In the genomic region with DNA sequence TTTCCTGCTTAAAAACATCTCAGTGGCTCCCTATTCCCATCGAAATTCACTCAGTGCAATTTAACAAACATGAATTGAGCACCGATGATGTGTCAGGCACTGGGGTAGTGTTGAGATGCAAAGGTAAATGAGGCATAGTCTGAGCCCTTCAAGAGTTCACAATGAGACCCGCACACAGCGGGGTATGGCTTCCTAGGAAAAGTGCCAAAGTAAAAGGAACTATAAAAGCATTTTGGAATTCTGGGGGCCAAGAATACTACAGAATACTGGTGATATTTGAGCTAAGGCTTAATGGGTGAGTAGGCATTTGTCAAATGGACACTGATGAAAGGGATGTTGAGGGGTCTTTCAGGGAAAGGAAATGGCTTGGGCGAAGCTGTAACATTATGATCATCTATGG, we compare ENCODE assay signal across 29 cellular contexts.
"Had no signal": no experiment of that assay in that cellular context is flagged by ENCODE, and none has a peak within 500 bp of the region (broad histone marks: within the 10 kb centered on the region; RNA-seq: fewer than 3 reads in every experiment).

No MANE protein-coding gene starts in this region.

- FAIRE-seq: frontal cortex had no signal

- ATAC-seq: activated CD4-positive, alpha-beta T cell treated with anti-CD3 and anti-CD28 coated beads for 36 hours; activated CD8-positive, alpha-beta T cell treated with anti-CD3 and anti-CD28 coated beads, Interleukin-2, amount 10 ng/mL, durations not matched to agents 7 days and 5 days; activated naive CD8-positive, alpha-beta T cell treated with anti-CD3 and anti-CD28 coated beads, Interleukin-2, amount 50 U/mL, for 24 hours; activated T-cell treated with anti-CD3 and anti-CD28 coated beads, Interleukin-2, amount 50 U/mL, for 72 hours; esophagus mucosa had no signal

- DNase-seq: activated CD4-positive, alpha-beta memory T cell treated with anti-CD3 and anti-CD28 coated beads for 36 hours; activated CD4-positive, alpha-beta T cell treated with anti-CD3 and anti-CD28 coated beads for 36 hours; activated CD4-positive, alpha-beta T cell treated with anti-CD3 and anti-CD28 coated beads, Interleukin-2, amount 10 ng/mL, durations not matched to agents 24 days and 14 days; activated CD4-positive, CD25-positive, alpha-beta regulatory T cell; activated CD4-positive, CD25-positive, alpha-beta regulatory T cell treated with anti-CD3 and anti-CD28 coated beads, Interleukin-2, amount 50 U/mL, for 72 hours; activated CD8-positive, alpha-beta memory T cell treated with anti-CD3 and anti-CD28 coated beads, Interleukin-2, amount 50 U/mL, for 48 hours; activated CD8-positive, alpha-beta T cell treated with anti-CD3 and anti-CD28 coated beads, Interleukin-2, amount 10 ng/mL, durations not matched to agents 7 days and 5 days; activated gamma-delta T cell; activated naive CD4-positive, alpha-beta T cell; activated naive CD4-positive, alpha-beta T cell treated with anti-CD3 and anti-CD28 coated beads, Interleukin-2, amount 50 U/mL, for 16 hours; activated naive CD8-positive, alpha-beta T cell treated with anti-CD3 and anti-CD28 coated beads for 36 hours; activated naive CD8-positive, alpha-beta T cell treated with anti-CD3 and anti-CD28 coated beads, Interleukin-2, amount 50 U/mL, for 24 hours; activated T-cell treated with anti-CD3 and anti-CD28 coated beads for 4 hours; activated T-cell treated with anti-CD3 and anti-CD28 coated beads, Interleukin-2, amount 50 U/mL, for 24 hours; activated T-cell treated with anti-CD3 and anti-CD28 coated beads, Interleukin-2, amount 50 U/mL, for 72 hours; adrenal gland; amygdala; aorta; central memory CD4-positive, alpha-beta T cell; cerebellar nuclear complex; colonic mucosa; dorsolateral prefrontal cortex; effector memory CD4-positive, alpha-beta T cell; endodermal cell; foreskin fibroblast; head of caudate nucleus; T-helper 2 cell had no signal
